8 cellular contexts compared by ENCODE assay signal in genomic region chr1:117735045-117735992, GRCh38.
DNase-seq lines count a peak whose midpoint lies in the region; ATAC-seq, FAIRE-seq and TF ChIP-seq lines count a peak whose summit lies in the region.

No MANE protein-coding gene starts in this region.

- H3K18ac ChIP-seq in H1 (ENCODE audit: extremely low read depth, low read length): no peak overlapping the region

- peaks cover 15% of the 10 kb centered on the region for H3K27me3 Mint-ChIP-seq in T-helper 2 cell treated with Interferon-gamma antibody and Interleukin-4, amounts not matched to agents 5 μg/mL and 100 μg/mL, for 36 hours (ENCODE audit: low read depth)
- H3K27me3 Mint-ChIP-seq in natural killer cell (ENCODE audit: low read depth in 2 of 2): peaks cover under 1 to 3% of the 10 kb centered on the region in 2 donors
- H3K27me3 Mint-ChIP-seq in glutamatergic neuron (ENCODE audit: unreplicated experiment): no peaks in the 10 kb centered on the region

- no peak overlapping the region for H3K56ac ChIP-seq in H1 (replicated peaks; ENCODE audit: insufficient read length, low read depth, low read length)

- peaks cover 10% of the 10 kb centered on the region for H3K4me1 Mint-ChIP-seq in T-helper 2 cell treated with Interferon-gamma antibody and Interleukin-4, amounts not matched to agents 5 μg/mL and 100 μg/mL, for 36 hours (ENCODE audit: low read depth)
- H3K4me1 Mint-ChIP-seq in natural killer cell: peaks cover 14% of the 10 kb centered on the region in 2 donors
- no peaks in the 10 kb centered on the region for H3K4me1 Mint-ChIP-seq in glutamatergic neuron (ENCODE audit: low read depth, unreplicated experiment)

- no peaks in the 10 kb centered on the region for H4K20me1 ChIP-seq in DND-41 (ENCODE audit: insufficient read depth, low read length)
- no peaks in the 10 kb centered on the region for H4K20me1 ChIP-seq in H1 (replicated peaks in 1 of 2; ENCODE audit: control insufficient read depth in 1 of 2, insufficient read depth in 2 of 2, low read length in 2 of 2)

- H3K79me2 ChIP-seq in DND-41 (ENCODE audit: insufficient read depth, low read length) (no peaks in the 10 kb centered on the region), H1 (ENCODE audit: control insufficient read depth in 1 of 2, insufficient read depth in 2 of 2, low read length in 2 of 2) (no peaks in the 10 kb centered on the region)

- WGBS in H1 (ENCODE audit: extremely low coverage in 1 of 2, insufficient coverage in 1 of 2, insufficient read length in 1 of 2, insufficient replicate concordance in 2 of 2, low coverage in 1 of 2, low lambda C conversion rate in 2 of 2, missing lambda C conversion rate in 1 of 2), 2 experiments: 55% methylated on average over 2 of the region's 2 CpGs; no CpG with 5 or more reads in 1 of the 2 experiments

- H3K36me3 ChIP-seq in DND-41 (ENCODE audit: insufficient read depth, low read length) (no peaks in the 10 kb centered on the region), H1 (ENCODE audit: control insufficient read depth in 2 of 4, insufficient read depth in 4 of 4, low read length in 3 of 4) (no peaks in the 10 kb centered on the region)

- H2BK12ac ChIP-seq in H1 (ENCODE audit: low read depth, low read length): no peak overlapping the region

- TF ChIP-seq POLR2A in H1 (IDR thresholded peaks at IDR 0.05; ENCODE audit: control extremely low read depth in 1 of 2, low read depth in 2 of 2, low read length in 2 of 2): no peak

- CTCF ChIA-PET in H1 (lab: Charles Lee; ENCODE audit: partially characterized antibody): interaction anchor here (0.6 to 1.3 kb wide), 3 partner anchors 18 to 201 kb away, joined by 3 to 4 read pairs (median 4); no protein-coding TSS in a partner anchor

- TF ChIP-seq CTCF in DND-41 (IDR thresholded peaks at IDR 0.05; ENCODE audit: borderline replicate concordance, extremely low read depth, low read length, poor library complexity, severe bottlenecking): no peak
- no peak for TF ChIP-seq CTCF in H1 (IDR thresholded peaks at IDR 0.05; ENCODE audit: control extremely low read depth in 1 of 3, insufficient read depth in 1 of 3, low read depth in 1 of 3, low read length in 3 of 3)
- TF ChIP-seq CTCF in natural killer cell (IDR thresholded peaks at IDR 0.05): no peak
- no peak for TF ChIP-seq CTCF in glutamatergic neuron (IDR thresholded peaks at IDR 0.05; ENCODE audit: partially characterized antibody, unreplicated experiment)

- H2BK20ac ChIP-seq in H1 (ENCODE audit: low read length): no peak overlapping the region

- H2AFZ ChIP-seq in DND-41 (ENCODE audit: low read depth, low read length) (peak overlapping the region; percentile 94), H1 (ENCODE audit: low read length) (peak overlapping the region; percentile 98)

- H3K4ac ChIP-seq in H1 (replicated peaks; ENCODE audit: insufficient read length, low read depth, low read length): no peak overlapping the region

- H2BK5ac ChIP-seq in H1 (ENCODE audit: low read depth, low read length): no peak overlapping the region

- no peak for TF ChIP-seq EP300 in H1 (IDR thresholded peaks at IDR 0.05; ENCODE audit: borderline replicate concordance in 1 of 2, low read depth in 2 of 2, low read length in 2 of 2)

- peaks cover 18% of the 10 kb centered on the region for H3K4me1 ChIP-seq in DND-41 (ENCODE audit: insufficient read depth, low read length)
- no peaks in the 10 kb centered on the region for H3K4me1 ChIP-seq in H1 (replicated peaks in 1 of 4; ENCODE audit: control insufficient read depth in 3 of 4, insufficient read depth in 4 of 4, low read length in 3 of 4)

- POLR2A ChIA-PET in H1 (lab: Charles Lee; ENCODE audit: partially characterized antibody): no interaction called here

- no peaks in the 10 kb centered on the region for H3K79me1 ChIP-seq in H1 (ENCODE audit: low read depth, low read length)

- H3K9me3 Mint-ChIP-seq in T-helper 2 cell treated with Interferon-gamma antibody and Interleukin-4, amounts not matched to agents 5 μg/mL and 100 μg/mL, for 36 hours: no peaks in the 10 kb centered on the region
- H3K9me3 Mint-ChIP-seq in natural killer cell (no peaks in the 10 kb centered on the region), glutamatergic neuron (ENCODE audit: unreplicated experiment) (peaks cover 2% of the 10 kb centered on the region)

- H3K4me3 ChIP-seq in DND-41 (ENCODE audit: low read depth in 1 of 2, low read length in 2 of 2) (peak overlapping the region; percentile 21 to 55; a peak in 3 of 4 replicates), H1 (ENCODE audit: extremely low read depth in 1 of 4, insufficient read depth in 2 of 4, low read depth in 3 of 4, low read length in 4 of 4) (0 out of 8 replicates have a peak overlapping the region, but pooled peaks of 1 of the 4 experiments have one; percentile 20)

- intact Hi-C loops in natural killer cell (cut with micrococcal nuclease): no loop called here

- H3K27ac Mint-ChIP-seq in T-helper 2 cell treated with Interferon-gamma antibody and Interleukin-4, amounts not matched to agents 5 μg/mL and 100 μg/mL, for 36 hours: peak overlapping the region; percentile 92
- H3K27ac Mint-ChIP-seq in natural killer cell: peak overlapping the region; percentile 87 to 94
- no peak overlapping the region for H3K27ac Mint-ChIP-seq in glutamatergic neuron (ENCODE audit: unreplicated experiment)

- H3K14ac ChIP-seq in H1 (ENCODE audit: insufficient read length): no peak overlapping the region

- H3K9ac ChIP-seq in DND-41 (ENCODE audit: low read depth, low read length) (peak overlapping the region; percentile 53), H1 (replicated peaks in 1 of 4; ENCODE audit: extremely low read depth in 1 of 4, low read depth in 3 of 4, low read length in 3 of 4) (no peak overlapping the region)

- H3K23me2 ChIP-seq in H1 (ENCODE audit: low read depth, low read length): no peaks in the 10 kb centered on the region

- H3K4me2 ChIP-seq in DND-41 (ENCODE audit: insufficient read depth, low read length): peak overlapping the region; percentile 74
- H3K4me2 ChIP-seq in H1 (ENCODE audit: insufficient read depth in 1 of 2, low read depth in 2 of 2, low read length in 2 of 2): 0 out of 4 replicates have a peak overlapping the region, but pooled peaks of 1 of the 2 experiments have one; percentile 1

- H2BK15ac ChIP-seq in H1 (ENCODE audit: low read length): no peak overlapping the region

- no peak overlapping the region for H3K23ac ChIP-seq in H1 (ENCODE audit: insufficient read length)

- H3K27me3 ChIP-seq in DND-41 (ENCODE audit: insufficient read depth, low read length, poor library complexity) (no peaks in the 10 kb centered on the region), H1 (replicated peaks in 1 of 4; ENCODE audit: control insufficient read depth in 3 of 4, extremely low read depth in 1 of 4, insufficient read depth in 3 of 4, low read length in 3 of 4) (no peaks in the 10 kb centered on the region)

- H4K5ac ChIP-seq in H1 (ENCODE audit: insufficient read length, low read depth, low read length): no peak overlapping the region

- TF ChIP-seq RAD21 in H1 (IDR thresholded peaks at IDR 0.05 in 1 of 2, conservative IDR thresholded peaks at IDR 0.05 in 1 of 2; ENCODE audit: low read depth in 2 of 2, low read length in 2 of 2): no peak

- no peak overlapping the region for H4K91ac ChIP-seq in H1 (replicated peaks; ENCODE audit: insufficient read length, low read length)

- ATAC-seq in DND-41 (ENCODE audit: insufficient read depth, low read depth) (peak; percentile 92), HG02798 (IDR thresholded peaks at IDR 0.05; ENCODE audit: poor library complexity, unreplicated experiment) (peak; percentile 59), natural killer cell (peak; percentile 72 to 95 (median 80))

- H2BK120ac ChIP-seq in H1 (replicated peaks; ENCODE audit: low read depth, low read length): no peak overlapping the region

- H3K9me3 ChIP-seq in DND-41 (ENCODE audit: insufficient read depth, low read length, severe bottlenecking): no peaks in the 10 kb centered on the region
- H3K9me3 ChIP-seq in H1 (ENCODE audit: insufficient read depth in 2 of 2, low read depth in 1 of 2, low read length in 1 of 2): no peaks in the 10 kb centered on the region

- peak overlapping the region; percentile 86 for H3K27ac ChIP-seq in DND-41 (ENCODE audit: low read length)
- no peak overlapping the region for H3K27ac ChIP-seq in H1 (ENCODE audit: low read depth, low read length)

- no peaks in the 10 kb centered on the region for H3K36me3 Mint-ChIP-seq in T-helper 2 cell treated with Interferon-gamma antibody and Interleukin-4, amounts not matched to agents 5 μg/mL and 100 μg/mL, for 36 hours (ENCODE audit: low read depth)
- no peaks in the 10 kb centered on the region for H3K36me3 Mint-ChIP-seq in natural killer cell
- no peaks in the 10 kb centered on the region for H3K36me3 Mint-ChIP-seq in glutamatergic neuron (ENCODE audit: unreplicated experiment)

- H2AK5ac ChIP-seq in H1 (ENCODE audit: low read depth, low read length): no peak overlapping the region

- no peak for FAIRE-seq in H1 (lab: Jason Lieb, UNC)

- no peak overlapping the region for H4K8ac ChIP-seq in H1 (ENCODE audit: extremely low read depth, insufficient read depth, low read length)

- DNase-seq in DND-41: peak; percentile 68
- DNase-seq in T-helper 2 cell treated with Interferon-gamma antibody and Interleukin-4, amounts not matched to agents 5 μg/mL and 100 μg/mL, for 36 hours (ENCODE audit: low spot score): no peak
- no peak for DNase-seq in H1 (ENCODE audit: low read depth in 1 of 2, low spot score in 2 of 2)
- DNase-seq in natural killer cell: no peak
- DNase-seq in hippocampal formation (lab: John Stamatoyannopoulos, UW): no peak
- DNase-seq in NCI-H1105 treated with DMSO at 0.1 percent for 48 hours (lab: John Stamatoyannopoulos, UW): no peak
- no peak for DNase-seq in glutamatergic neuron

- H3K4me3 Mint-ChIP-seq in T-helper 2 cell treated with Interferon-gamma antibody and Interleukin-4, amounts not matched to agents 5 μg/mL and 100 μg/mL, for 36 hours: peak overlapping the region; percentile 82
- H3K4me3 Mint-ChIP-seq in natural killer cell (peak overlapping the region; percentile 77), glutamatergic neuron (ENCODE audit: unreplicated experiment) (no peak overlapping the region)

TF ChIP-seq in H1, 55 proteins besides CTCF, POLR2A, EP300 and RAD21:
- TF ChIP-seq TAF7 (optimal IDR thresholded peaks at IDR 0.05; ENCODE audit: borderline replicate concordance, low read depth, low read length): no peak
- TF ChIP-seq BCL11A (IDR thresholded peaks at IDR 0.05; ENCODE audit: low read depth in 2 of 2, low read length in 2 of 2): no peak
- TF ChIP-seq TEAD4 (IDR thresholded peaks at IDR 0.05; ENCODE audit: low read depth, low read length): 0 out of 2 replicates have a peak, but pooled peaks have one; percentile 7
TF ChIP-seq in H1: peak in this region for 1.
